In the genomic region with DNA sequence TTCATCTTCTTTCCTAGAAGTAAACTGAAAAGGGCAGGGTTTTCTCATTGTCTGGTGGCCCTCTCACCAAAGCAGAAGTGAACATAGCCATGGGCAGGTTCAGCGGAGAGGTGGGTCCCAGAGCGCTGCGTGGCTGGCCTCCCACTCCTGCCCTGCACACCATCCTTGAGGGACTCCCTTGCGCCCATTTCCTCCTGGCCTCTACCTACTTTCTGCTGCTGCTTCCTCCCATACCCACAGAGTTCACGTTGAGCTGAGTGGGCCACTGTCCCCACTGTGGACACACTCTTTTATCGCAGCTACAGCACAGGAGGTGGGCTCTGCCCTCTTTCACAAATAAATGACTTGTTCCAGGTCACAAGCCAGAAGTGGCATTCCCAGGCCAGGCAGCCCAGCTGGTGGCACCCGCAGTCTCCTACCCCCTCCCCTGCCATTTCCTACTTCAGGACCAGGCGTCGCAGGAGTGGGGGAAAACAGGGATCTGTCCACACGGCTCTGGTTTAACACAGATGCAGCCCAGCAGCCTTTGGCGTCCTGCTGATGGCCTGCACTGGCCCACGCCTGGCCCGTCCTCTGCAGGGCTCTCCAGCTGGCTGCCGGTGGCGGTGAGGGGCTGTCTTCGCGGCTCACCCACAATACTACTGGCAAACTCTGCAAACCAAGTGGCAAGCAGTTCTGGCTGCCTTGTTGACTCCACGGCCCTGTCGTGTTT, we compare ENCODE assay signal across 18 cellular contexts. TPM values are rescaled to one million over a fixed set of nuclear protein-coding genes. Genes with fewer than 3 reads are reported as not detected.
DNase-seq lines count a peak whose midpoint lies in the region; ATAC-seq and TF ChIP-seq lines count a peak whose summit lies in the region.
"Had no signal": no experiment of that assay in that cellular context is flagged by ENCODE, and none has a peak within 500 bp of the region (broad histone marks: within the 10 kb centered on the region; RNA-seq: fewer than 3 reads in every experiment).

No MANE protein-coding gene starts in this region.

- H3K27me3 Mint-ChIP-seq in activated T-cell treated with anti-CD3 and anti-CD28 coated beads, Interleukin-2, amount 50 U/mL, for 24 hours = no peaks in the 10 kb centered on the region
- no peaks in the 10 kb centered on the region for H3K27me3 Mint-ChIP-seq in CD8-positive, alpha-beta T cell (ENCODE audit: low read depth)
- H3K27me3 Mint-ChIP-seq: CD8-positive, alpha-beta memory T cell had no signal

- no peak overlapping the region for H3K4me3 ChIP-seq in CD8-positive, alpha-beta T cell (ENCODE audit: low read depth, low read length)
- H3K4me3 ChIP-seq in OCI-LY7 (ENCODE audit: low read depth, low read length, poor library complexity, severe bottlenecking) (no peak overlapping the region), iPS DF 6.9 (ENCODE audit: low read length) (peak overlapping the region; percentile 1; the same call in 1 of the 2 replicates)
- H3K4me3 ChIP-seq: A549, SK-N-MC had no signal

- H2AFZ ChIP-seq in OCI-LY7 (ENCODE audit: low read length) = no peak overlapping the region

- no peaks in the 10 kb centered on the region for H3K9me2 ChIP-seq in OCI-LY7 (ENCODE audit: insufficient read depth, low read length)

- intact Hi-C loops in CD8-positive, alpha-beta T cell (cut with DNase I, micrococcal nuclease) = loop anchor here in 1 of 2 experiments (10.0 kb wide), 1 partner anchor 547 kb away; a partner anchor contains a TSS
- intact Hi-C loops in OCI-LY7 (cut with micrococcal nuclease; ENCODE audit: unreplicated experiment) = loop anchor here (10.0 kb wide), 1 partner anchor 267 kb away; a partner anchor contains a TSS

- POLR2A ChIA-PET in CD8-positive, alpha-beta T cell (lab: Charles Lee) = no interaction called here
- POLR2A ChIA-PET in OCI-LY7 (lab: Charles Lee) = no interaction called here

- no peaks in the 10 kb centered on the region for H3K9me3 Mint-ChIP-seq in activated T-cell treated with anti-CD3 and anti-CD28 coated beads, Interleukin-2, amount 50 U/mL, for 24 hours
- no peaks in the 10 kb centered on the region for H3K9me3 Mint-ChIP-seq in CD8-positive, alpha-beta T cell
- H3K9me3 Mint-ChIP-seq: CD8-positive, alpha-beta memory T cell had no signal

- H3K27ac ChIP-seq in CD8-positive, alpha-beta T cell (ENCODE audit: low read depth, low read length) = no peak overlapping the region
- H3K27ac ChIP-seq in OCI-LY7 (ENCODE audit: low read depth, low read length, poor library complexity, severe bottlenecking) (peak overlapping the region; percentile 61), iPS DF 6.9 (ENCODE audit: low read length) (no peak overlapping the region)
- H3K27ac ChIP-seq: A549, SK-N-MC had no signal

- BruUV-seq in OCI-LY7 (replicated peaks; lab: Mats Ljungman, UMichigan) = no TSS peak

- no peaks in the 10 kb centered on the region for H3K27me3 ChIP-seq in CD8-positive, alpha-beta T cell (ENCODE audit: insufficient read depth, low read length)
- no peaks in the 10 kb centered on the region for H3K27me3 ChIP-seq in iPS DF 6.9 (ENCODE audit: control insufficient read depth, insufficient read depth, low read length)

- H4K20me1 ChIP-seq in OCI-LY7 (ENCODE audit: insufficient read depth, low read length) = peaks cover 14% of the 10 kb centered on the region

- no CpG with 5 or more reads among the region's 19 CpGs for WGBS in iPS DF 6.9 (ENCODE audit: insufficient coverage, insufficient read length)

- H3K36me3 ChIP-seq in CD8-positive, alpha-beta T cell (ENCODE audit: insufficient read depth, low read length) = peaks cover 37% of the 10 kb centered on the region
- peaks cover 81% of the 10 kb centered on the region for H3K36me3 ChIP-seq in OCI-LY7 (ENCODE audit: insufficient read depth, low read length)
- H3K36me3 ChIP-seq in iPS DF 6.9 (ENCODE audit: control insufficient read depth, insufficient read depth, low read length) = peaks cover 38% of the 10 kb centered on the region

- peaks cover 91% of the 10 kb centered on the region for H3K36me3 Mint-ChIP-seq in activated T-cell treated with anti-CD3 and anti-CD28 coated beads, Interleukin-2, amount 50 U/mL, for 24 hours (ENCODE audit: low read depth)
- H3K36me3 Mint-ChIP-seq in CD8-positive, alpha-beta T cell = peaks cover 81% of the 10 kb centered on the region

- H3K4me1 ChIP-seq in CD8-positive, alpha-beta T cell (ENCODE audit: insufficient read depth, low read length) = peaks cover 43% of the 10 kb centered on the region
- peaks cover 38% of the 10 kb centered on the region for H3K4me1 ChIP-seq in OCI-LY7 (ENCODE audit: insufficient read depth, low read length, poor library complexity, severe bottlenecking)
- H3K4me1 ChIP-seq in iPS DF 6.9 (ENCODE audit: control insufficient read depth, insufficient read depth, low read length) = peaks cover 5% of the 10 kb centered on the region; the same call in 1 of the 2 replicates

- no peak overlapping the region for H3K4me3 Mint-ChIP-seq in activated T-cell treated with anti-CD3 and anti-CD28 coated beads, Interleukin-2, amount 50 U/mL, for 24 hours
- no peak overlapping the region for H3K4me3 Mint-ChIP-seq in CD8-positive, alpha-beta T cell

- no peak for DNase-seq in activated T-cell treated with anti-CD3 and anti-CD28 coated beads, Interleukin-2, amount 50 U/mL, for 24 hours
- no peak for DNase-seq in activated T-cell treated with anti-CD3 and anti-CD28 coated beads, Interleukin-2, amount 50 U/mL, for 1 hour
- no peak for DNase-seq in CD8-positive, alpha-beta T cell
- no peak for DNase-seq in OCI-LY7 (ENCODE audit: low spot score)
- DNase-seq in iPS DF 6.9 (ENCODE audit: low read depth, low spot score) = no peak
- no peak for DNase-seq in iPS-NIHi11 (ENCODE audit: low spot score)
- DNase-seq in SIG-M5 treated with dmso at 0.1 percent for 504 hours (lab: John Stamatoyannopoulos, UW; ENCODE audit: unreplicated experiment) = no peak
- DNase-seq in HuH-7.5 (ENCODE audit: low spot score) = no peak
- DNase-seq: CD8-positive, alpha-beta memory T cell; GOT3; NCI-H1105 treated with DMSO at 0.1 percent for 48 hours; NCI-H1694; NCI-H2081 treated with DMSO at 0.1 percent for 48 hours; NCI-H446 treated with DMSO at 0.1 percent for 48 hours; Right ventricle myocardium superior had no signal

- no peak for TF ChIP-seq CTCF in CD8-positive, alpha-beta T cell (IDR thresholded peaks at IDR 0.05)
- no peak for TF ChIP-seq CTCF in OCI-LY7 (conservative IDR thresholded peaks at IDR 0.05; ENCODE audit: low read length)

- H3K9me3 ChIP-seq in CD8-positive, alpha-beta T cell (ENCODE audit: low read length) = no peaks in the 10 kb centered on the region
- H3K9me3 ChIP-seq in OCI-LY7 (ENCODE audit: low read length) (no peaks in the 10 kb centered on the region), iPS DF 6.9 (ENCODE audit: control insufficient read depth, insufficient read depth, low read length) (no peaks in the 10 kb centered on the region)
- H3K9me3 ChIP-seq: A549 had no signal

- H3K79me2 ChIP-seq in OCI-LY7 (ENCODE audit: insufficient read depth, low read depth, low read length) = peaks cover 38% of the 10 kb centered on the region

- CTCF ChIA-PET in CD8-positive, alpha-beta T cell (lab: Charles Lee) = interaction anchor here (0.8 to 4.2 kb wide), 4 partner anchors 9 to 69 kb away, joined by 3 to 25 read pairs (median 4); no protein-coding TSS in a partner anchor
- CTCF ChIA-PET in OCI-LY7 (lab: Charles Lee; ENCODE audit: unreplicated experiment) = no interaction called here

- no peak for ATAC-seq in CD8-positive, alpha-beta T cell
- ATAC-seq: A549, HCT116 had no signal

- H3K4me1 Mint-ChIP-seq in activated T-cell treated with anti-CD3 and anti-CD28 coated beads, Interleukin-2, amount 50 U/mL, for 24 hours (ENCODE audit: low read depth) = peaks cover 37% of the 10 kb centered on the region
- H3K4me1 Mint-ChIP-seq in CD8-positive, alpha-beta T cell (ENCODE audit: low read depth) = peaks cover 45% of the 10 kb centered on the region

- peak overlapping the region; percentile 34 for H3K27ac Mint-ChIP-seq in activated T-cell treated with anti-CD3 and anti-CD28 coated beads, Interleukin-2, amount 50 U/mL, for 24 hours
- H3K27ac Mint-ChIP-seq in CD8-positive, alpha-beta T cell = peak overlapping the region; percentile 67

- H3K4me2 ChIP-seq in OCI-LY7 (ENCODE audit: low read length) = no peak overlapping the region
- H3K4me2 ChIP-seq: A549 had no signal

RNA-seq across cellular contexts. Expression of a gene that starts 4.9 kb away (rescaled TPM):
- 100 to 1,000 TPM; 104 to 115 TPM for total RNA-seq in CD8-positive, alpha-beta T cell
- 215 and 244 TPM in 2 replicates for total RNA-seq in OCI-LY7 (2014; rRNA removed; shearing (Covaris generic))
- total RNA-seq in OCI-LY7 (2022) = 88.3 and 111 TPM in 2 replicates

RNA-seq across cellular contexts. Expression of a gene that starts 33.8 kb away (rescaled TPM):
- total RNA-seq in CD8-positive, alpha-beta T cell = 1 to 10 TPM; 2.4 to 3.5 TPM
- total RNA-seq in OCI-LY7 (2014; rRNA removed; shearing (Covaris generic)) = not detected in 2 replicates
- total RNA-seq in OCI-LY7 (2022) = 2.1 and 2.8 TPM in 2 replicates

RNA-seq across cellular contexts. Expression of a gene that starts 37.7 kb away (rescaled TPM):
- total RNA-seq in CD8-positive, alpha-beta T cell = 10 to 100 TPM; 65.7 to 67.7 TPM
- total RNA-seq in OCI-LY7 (2014; rRNA removed; shearing (Covaris generic)) = 75.4 and 83.0 TPM in 2 replicates
- total RNA-seq in OCI-LY7 (2022) = 108 and 109 TPM in 2 replicates

RNA-seq across cellular contexts. Expression of a gene that starts 43.1 kb away (rescaled TPM):
- 1 to 10 TPM; 2.0 to 2.3 TPM for total RNA-seq in CD8-positive, alpha-beta T cell
- total RNA-seq in OCI-LY7 (2014; rRNA removed; shearing (Covaris generic)) = 0.98 and 2.4 TPM in 2 replicates
- 1.9 and 2.4 TPM in 2 replicates for total RNA-seq in OCI-LY7 (2022)
